1 cellular context compared by ENCODE assay signal in the genomic region with DNA sequence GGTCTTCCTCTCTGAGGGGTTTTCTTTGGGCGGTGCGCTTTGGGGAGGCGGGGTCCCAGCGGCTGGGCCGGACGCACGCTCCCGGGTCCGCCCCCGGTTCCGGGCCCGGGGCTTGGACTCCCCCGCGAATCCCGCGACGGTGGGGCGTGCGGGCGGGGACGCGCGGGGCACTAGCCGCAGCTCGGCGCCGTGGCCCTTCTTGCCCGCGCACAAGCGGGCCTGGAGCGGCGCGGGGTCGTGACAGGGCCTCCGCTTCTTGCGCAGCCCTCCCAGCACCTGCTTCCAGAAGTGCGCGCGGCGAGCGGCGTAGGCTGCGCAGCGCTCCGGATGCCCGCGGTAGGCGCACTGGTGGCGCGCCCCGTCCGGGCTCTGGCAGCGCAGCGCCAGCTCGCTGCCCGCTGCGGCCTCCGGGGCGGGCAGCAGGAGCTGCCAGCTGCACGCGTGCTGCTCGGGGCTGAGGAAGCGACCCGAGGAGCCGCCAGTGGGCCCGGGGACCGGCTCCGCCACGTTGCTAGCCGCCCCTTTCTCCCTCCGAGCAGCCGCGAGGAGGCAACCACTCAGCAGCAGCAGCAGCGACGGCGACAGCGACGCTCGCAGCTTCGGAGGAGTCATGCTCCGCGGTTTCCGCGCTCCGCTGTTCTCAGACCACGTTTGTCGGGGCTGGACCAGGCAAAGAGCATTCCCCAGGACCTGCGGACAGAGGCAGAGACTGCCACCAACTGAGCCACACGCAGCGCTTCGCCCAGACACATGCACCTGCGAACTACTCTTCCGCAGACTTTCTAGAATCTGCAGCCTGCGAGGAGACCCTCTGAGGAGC.
TF ChIP-seq lines count a peak whose summit lies in the region.

No MANE protein-coding gene starts in this region.

TF ChIP-seq in K562, 482 proteins besides CTCF, POLR2A, EP300 and RAD21 (continued from another document and continues in another):
- TF ChIP-seq ZNF740 (CRISPR knock-in tag; IDR thresholded peaks at IDR 0.05) (0 out of 2 replicates have a peak, but pooled peaks have one; percentile 34), ZNF740 (tag; IDR thresholded peaks at IDR 0.05) (no peak), BACH1 (tag; IDR thresholded peaks at IDR 0.05) (no peak), ZNF639 (CRISPR knock-in tag; conservative IDR thresholded peaks at IDR 0.05 in 1 of 2, IDR thresholded peaks at IDR 0.05 in 1 of 2) (peak in 1 of 2 experiments; percentile 32; a peak in 1 of 4 replicates), PHF20 (IDR thresholded peaks at IDR 0.05; ENCODE audit: partially characterized antibody) (peak; percentile 45), TAF1 (IDR thresholded peaks at IDR 0.05; ENCODE audit: control insufficient read depth, extremely low read depth, insufficient read depth, low read length, severe bottlenecking) (peak; percentile 44), NCOR1 (IDR thresholded peaks at IDR 0.05) (no peak), GTF2E2 (tag; IDR thresholded peaks at IDR 0.05) (peak; percentile 63; the same call in 1 of the 2 replicates), MYNN (IDR thresholded peaks at IDR 0.05) (peak; percentile 15; the same call in 1 of the 2 replicates), MYNN (CRISPR knock-in tag; IDR thresholded peaks at IDR 0.05) (no peak), MAZ (CRISPR knock-in tag; conservative IDR thresholded peaks at IDR 0.05 in 1 of 2, IDR thresholded peaks at IDR 0.05 in 1 of 2) (peak; percentile 46 to 58; a peak in 3 of 4 replicates), RNF2 (IDR thresholded peaks at IDR 0.05) (peak; percentile 45; the same call in 1 of the 2 replicates), ZNF12 (CRISPR knock-in tag; IDR thresholded peaks at IDR 0.05) (peak; percentile 77), CXXC5 (CRISPR knock-in tag; IDR thresholded peaks at IDR 0.05) (peak; percentile 69), SIRT6 (IDR thresholded peaks at IDR 0.05; ENCODE audit: low read depth, low read length) (no peak), FUS (optimal IDR thresholded peaks at IDR 0.05; ENCODE audit: low read depth, low read length) (peak; percentile 17), L3MBTL2 (IDR thresholded peaks at IDR 0.05) (peak; percentile 89), NCOA6 (IDR thresholded peaks at IDR 0.05) (peak; percentile 26; the same call in 1 of the 2 replicates), ZNF395 (CRISPR knock-in tag; IDR thresholded peaks at IDR 0.05) (no peak; the same call in 1 of the 2 replicates), TEAD2 (tag; IDR thresholded peaks at IDR 0.05) (no peak), KDM5B (IDR thresholded peaks at IDR 0.05; ENCODE audit: insufficient replicate concordance, low read depth, low read length) (peak; percentile 22), TCF3 (CRISPR knock-in tag; IDR thresholded peaks at IDR 0.05) (peak; percentile 24; the same call in 1 of the 2 replicates), TBP (optimal IDR thresholded peaks at IDR 0.05; ENCODE audit: low read depth, low read length) (peak; percentile 58), SNIP1 (IDR thresholded peaks at IDR 0.05; ENCODE audit: low read depth) (0 out of 2 replicates have a peak, but pooled peaks have one; percentile 23), ZNF146 (CRISPR knock-in tag; IDR thresholded peaks at IDR 0.05; ENCODE audit: unreplicated experiment) (no peak), KDM4B (IDR thresholded peaks at IDR 0.05; ENCODE audit: borderline replicate concordance in 2 of 2, low read depth in 1 of 2) (peak in 1 of 2 experiments; percentile 27; a peak in 1 of 4 replicates), ZNF24 (IDR thresholded peaks at IDR 0.05) (peak; percentile 92), HMGN3 (IDR thresholded peaks at IDR 0.05; ENCODE audit: borderline replicate concordance, extremely low read depth, insufficient read length, low read depth, low read length) (peak; percentile 15), ZNF436 (CRISPR knock-in tag; IDR thresholded peaks at IDR 0.05) (no peak), PHF21A (IDR thresholded peaks at IDR 0.05; ENCODE audit: borderline replicate concordance, low read depth) (no peak), ATF7 (IDR thresholded peaks at IDR 0.05) (0 out of 2 replicates have a peak, but pooled peaks have one; percentile 30), FOXP1 (CRISPR knock-in tag; IDR thresholded peaks at IDR 0.05) (0 out of 2 replicates have a peak, but pooled peaks have one; percentile 43), FOSL1 (tag; conservative IDR thresholded peaks at IDR 0.05) (0 out of 2 replicates have a peak, but pooled peaks have one; percentile 10), MTA3 (IDR thresholded peaks at IDR 0.05; ENCODE audit: borderline replicate concordance) (peak; percentile 55; the same call in 1 of the 2 replicates), SMARCC2 (IDR thresholded peaks at IDR 0.05; ENCODE audit: low read depth) (no peak), RBFOX2 (IDR thresholded peaks at IDR 0.05; ENCODE audit: low read depth, low read length) (peak; percentile 83), MXI1 (IDR thresholded peaks at IDR 0.05; ENCODE audit: low read depth, low read length) (no peak), CBX3 (IDR thresholded peaks at IDR 0.05; ENCODE audit: borderline replicate concordance in 1 of 2, low read length in 2 of 2) (peak in 1 of 2 experiments; percentile 74; a peak in 1 of 3 replicates), ZNF224 (CRISPR knock-in tag; IDR thresholded peaks at IDR 0.05) (no peak)
- TF ChIP-seq, protein P1, sequence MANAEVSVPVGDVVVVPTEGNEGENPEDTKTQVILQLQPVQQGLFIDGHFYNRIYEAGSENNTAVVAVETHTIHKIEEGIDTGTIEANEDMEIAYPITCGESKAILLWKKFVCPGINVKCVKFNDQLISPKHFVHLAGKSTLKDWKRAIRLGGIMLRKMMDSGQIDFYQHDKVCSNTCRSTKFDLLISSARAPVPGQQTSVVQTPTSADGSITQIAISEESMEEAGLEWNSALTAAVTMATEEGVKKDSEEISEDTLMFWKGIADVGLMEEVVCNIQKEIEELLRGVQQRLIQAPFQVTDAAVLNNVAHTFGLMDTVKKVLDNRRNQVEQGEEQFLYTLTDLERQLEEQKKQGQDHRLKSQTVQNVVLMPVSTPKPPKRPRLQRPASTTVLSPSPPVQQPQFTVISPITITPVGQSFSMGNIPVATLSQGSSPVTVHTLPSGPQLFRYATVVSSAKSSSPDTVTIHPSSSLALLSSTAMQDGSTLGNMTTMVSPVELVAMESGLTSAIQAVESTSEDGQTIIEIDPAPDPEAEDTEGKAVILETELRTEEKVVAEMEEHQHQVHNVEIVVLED (CRISPR knock-in tag; IDR thresholded peaks at IDR 0.05) = 0 out of 2 replicates have a peak, but pooled peaks have one; percentile 10
- TF ChIP-seq, protein P2, sequence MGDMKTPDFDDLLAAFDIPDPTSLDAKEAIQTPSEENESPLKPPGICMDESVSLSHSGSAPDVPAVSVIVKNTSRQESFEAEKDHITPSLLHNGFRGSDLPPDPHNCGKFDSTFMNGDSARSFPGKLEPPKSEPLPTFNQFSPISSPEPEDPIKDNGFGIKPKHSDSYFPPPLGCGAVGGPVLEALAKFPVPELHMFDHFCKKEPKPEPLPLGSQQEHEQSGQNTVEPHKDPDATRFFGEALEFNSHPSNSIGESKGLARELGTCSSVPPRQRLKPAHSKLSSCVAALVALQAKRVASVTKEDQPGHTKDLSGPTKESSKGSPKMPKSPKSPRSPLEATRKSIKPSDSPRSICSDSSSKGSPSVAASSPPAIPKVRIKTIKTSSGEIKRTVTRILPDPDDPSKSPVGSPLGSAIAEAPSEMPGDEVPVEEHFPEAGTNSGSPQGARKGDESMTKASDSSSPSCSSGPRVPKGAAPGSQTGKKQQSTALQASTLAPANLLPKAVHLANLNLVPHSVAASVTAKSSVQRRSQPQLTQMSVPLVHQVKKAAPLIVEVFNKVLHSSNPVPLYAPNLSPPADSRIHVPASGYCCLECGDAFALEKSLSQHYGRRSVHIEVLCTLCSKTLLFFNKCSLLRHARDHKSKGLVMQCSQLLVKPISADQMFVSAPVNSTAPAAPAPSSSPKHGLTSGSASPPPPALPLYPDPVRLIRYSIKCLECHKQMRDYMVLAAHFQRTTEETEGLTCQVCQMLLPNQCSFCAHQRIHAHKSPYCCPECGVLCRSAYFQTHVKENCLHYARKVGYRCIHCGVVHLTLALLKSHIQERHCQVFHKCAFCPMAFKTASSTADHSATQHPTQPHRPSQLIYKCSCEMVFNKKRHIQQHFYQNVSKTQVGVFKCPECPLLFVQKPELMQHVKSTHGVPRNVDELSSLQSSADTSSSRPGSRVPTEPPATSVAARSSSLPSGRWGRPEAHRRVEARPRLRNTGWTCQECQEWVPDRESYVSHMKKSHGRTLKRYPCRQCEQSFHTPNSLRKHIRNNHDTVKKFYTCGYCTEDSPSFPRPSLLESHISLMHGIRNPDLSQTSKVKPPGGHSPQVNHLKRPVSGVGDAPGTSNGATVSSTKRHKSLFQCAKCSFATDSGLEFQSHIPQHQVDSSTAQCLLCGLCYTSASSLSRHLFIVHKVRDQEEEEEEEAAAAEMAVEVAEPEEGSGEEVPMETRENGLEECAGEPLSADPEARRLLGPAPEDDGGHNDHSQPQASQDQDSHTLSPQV (IDR thresholded peaks at IDR 0.05) = peak; percentile 57; the same call in 1 of the 2 replicates
- TF ChIP-seq, protein P3, sequence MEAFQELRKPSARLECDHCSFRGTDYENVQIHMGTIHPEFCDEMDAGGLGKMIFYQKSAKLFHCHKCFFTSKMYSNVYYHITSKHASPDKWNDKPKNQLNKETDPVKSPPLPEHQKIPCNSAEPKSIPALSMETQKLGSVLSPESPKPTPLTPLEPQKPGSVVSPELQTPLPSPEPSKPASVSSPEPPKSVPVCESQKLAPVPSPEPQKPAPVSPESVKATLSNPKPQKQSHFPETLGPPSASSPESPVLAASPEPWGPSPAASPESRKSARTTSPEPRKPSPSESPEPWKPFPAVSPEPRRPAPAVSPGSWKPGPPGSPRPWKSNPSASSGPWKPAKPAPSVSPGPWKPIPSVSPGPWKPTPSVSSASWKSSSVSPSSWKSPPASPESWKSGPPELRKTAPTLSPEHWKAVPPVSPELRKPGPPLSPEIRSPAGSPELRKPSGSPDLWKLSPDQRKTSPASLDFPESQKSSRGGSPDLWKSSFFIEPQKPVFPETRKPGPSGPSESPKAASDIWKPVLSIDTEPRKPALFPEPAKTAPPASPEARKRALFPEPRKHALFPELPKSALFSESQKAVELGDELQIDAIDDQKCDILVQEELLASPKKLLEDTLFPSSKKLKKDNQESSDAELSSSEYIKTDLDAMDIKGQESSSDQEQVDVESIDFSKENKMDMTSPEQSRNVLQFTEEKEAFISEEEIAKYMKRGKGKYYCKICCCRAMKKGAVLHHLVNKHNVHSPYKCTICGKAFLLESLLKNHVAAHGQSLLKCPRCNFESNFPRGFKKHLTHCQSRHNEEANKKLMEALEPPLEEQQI (IDR thresholded peaks at IDR 0.05) = peak; percentile 30; the same call in 1 of the 2 replicates
- TF ChIP-seq, protein P4, sequence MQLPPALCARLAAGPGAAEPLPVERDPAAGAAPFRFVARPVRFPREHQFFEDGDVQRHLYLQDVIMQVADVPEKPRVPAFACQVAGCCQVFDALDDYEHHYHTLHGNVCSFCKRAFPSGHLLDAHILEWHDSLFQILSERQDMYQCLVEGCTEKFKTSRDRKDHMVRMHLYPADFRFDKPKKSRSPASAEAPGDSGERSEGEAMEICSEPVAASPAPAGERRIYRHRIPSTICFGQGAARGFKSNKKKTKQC (CRISPR knock-in tag; IDR thresholded peaks at IDR 0.05) = 0 out of 2 replicates have a peak, but pooled peaks have one; percentile 71
- TF ChIP-seq, protein P5, sequence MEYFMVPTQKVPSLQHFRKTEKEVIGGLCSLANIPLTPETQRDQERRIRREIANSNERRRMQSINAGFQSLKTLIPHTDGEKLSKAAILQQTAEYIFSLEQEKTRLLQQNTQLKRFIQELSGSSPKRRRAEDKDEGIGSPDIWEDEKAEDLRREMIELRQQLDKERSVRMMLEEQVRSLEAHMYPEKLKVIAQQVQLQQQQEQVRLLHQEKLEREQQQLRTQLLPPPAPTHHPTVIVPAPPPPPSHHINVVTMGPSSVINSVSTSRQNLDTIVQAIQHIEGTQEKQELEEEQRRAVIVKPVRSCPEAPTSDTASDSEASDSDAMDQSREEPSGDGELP (CRISPR knock-in tag; IDR thresholded peaks at IDR 0.05; ENCODE audit: borderline replicate concordance) = peak; percentile 78; the same call in 1 of the 2 replicates
- TF ChIP-seq, protein P6, sequence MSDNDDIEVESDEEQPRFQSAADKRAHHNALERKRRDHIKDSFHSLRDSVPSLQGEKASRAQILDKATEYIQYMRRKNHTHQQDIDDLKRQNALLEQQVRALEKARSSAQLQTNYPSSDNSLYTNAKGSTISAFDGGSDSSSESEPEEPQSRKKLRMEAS (CRISPR knock-in tag; IDR thresholded peaks at IDR 0.05) = peak; percentile 81; the same call in 1 of the 2 replicates
- TF ChIP-seq, protein P7, sequence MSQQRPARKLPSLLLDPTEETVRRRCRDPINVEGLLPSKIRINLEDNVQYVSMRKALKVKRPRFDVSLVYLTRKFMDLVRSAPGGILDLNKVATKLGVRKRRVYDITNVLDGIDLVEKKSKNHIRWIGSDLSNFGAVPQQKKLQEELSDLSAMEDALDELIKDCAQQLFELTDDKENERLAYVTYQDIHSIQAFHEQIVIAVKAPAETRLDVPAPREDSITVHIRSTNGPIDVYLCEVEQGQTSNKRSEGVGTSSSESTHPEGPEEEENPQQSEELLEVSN (IDR thresholded peaks at IDR 0.05; ENCODE audit: borderline replicate concordance in 1 of 2, extremely low read depth in 1 of 2, insufficient read depth in 1 of 2, insufficient read length in 1 of 2, low read depth in 1 of 2, low read length in 1 of 2, poor library complexity in 1 of 2, severe bottlenecking in 1 of 2) = peak; percentile 80 to 81
